In the genomic region with DNA sequence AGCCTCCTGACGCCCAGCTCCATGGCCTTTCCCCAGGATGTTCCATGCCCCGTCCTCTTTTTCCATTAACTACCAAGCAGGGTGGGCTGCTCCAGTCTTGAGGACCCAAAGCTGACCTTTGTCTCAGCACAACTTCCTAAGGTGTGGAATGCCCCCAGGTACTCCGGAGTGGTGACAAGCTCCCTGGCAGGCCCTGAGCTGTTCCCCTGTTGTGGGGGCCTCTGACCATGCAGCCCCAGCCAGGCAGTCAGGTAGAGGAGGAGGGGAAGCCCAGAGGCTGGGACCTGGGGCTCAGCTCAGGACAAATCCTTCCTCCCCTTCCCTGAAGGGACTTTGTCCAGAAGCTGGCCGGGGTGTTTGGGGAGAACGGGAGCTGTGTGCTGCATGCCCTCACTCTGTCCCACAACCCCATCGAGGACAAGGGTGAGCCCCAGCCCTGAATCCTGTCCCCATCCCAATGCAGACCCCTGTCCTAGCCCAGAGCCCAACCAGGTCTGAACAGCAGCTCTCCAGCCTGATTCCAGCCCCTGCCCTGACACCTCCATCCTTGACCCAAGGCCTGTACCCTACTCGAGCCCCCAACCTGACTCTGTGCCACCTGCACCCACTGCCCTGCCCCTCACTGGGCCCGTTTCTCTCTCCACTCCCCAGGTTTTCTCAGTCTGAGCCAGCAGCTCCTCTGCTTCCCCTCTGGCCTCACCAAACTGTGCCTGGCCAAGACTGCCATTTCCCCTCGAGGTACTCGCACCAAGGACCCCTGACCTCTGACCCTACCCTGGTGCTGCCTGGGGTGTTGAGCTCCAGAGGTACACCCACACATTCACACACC, we compare ENCODE assay signal across 2 cellular contexts.
TF ChIP-seq lines count a peak whose summit lies in the region.

No MANE protein-coding gene starts in this region.

TF ChIP-seq in SK-N-SH, 30 proteins besides CTCF, POLR2A, EP300 and RAD21:
- TF ChIP-seq TCF12 (IDR thresholded peaks at IDR 0.05): no peak
- no peak for TF ChIP-seq MXI1 (IDR thresholded peaks at IDR 0.05; ENCODE audit: low read depth, low read length)
- no peak for TF ChIP-seq ELF1 (IDR thresholded peaks at IDR 0.05)
- TF ChIP-seq TEAD4 (IDR thresholded peaks at IDR 0.05; ENCODE audit: borderline replicate concordance, insufficient read depth): no peak
- TF ChIP-seq, protein P1, sequence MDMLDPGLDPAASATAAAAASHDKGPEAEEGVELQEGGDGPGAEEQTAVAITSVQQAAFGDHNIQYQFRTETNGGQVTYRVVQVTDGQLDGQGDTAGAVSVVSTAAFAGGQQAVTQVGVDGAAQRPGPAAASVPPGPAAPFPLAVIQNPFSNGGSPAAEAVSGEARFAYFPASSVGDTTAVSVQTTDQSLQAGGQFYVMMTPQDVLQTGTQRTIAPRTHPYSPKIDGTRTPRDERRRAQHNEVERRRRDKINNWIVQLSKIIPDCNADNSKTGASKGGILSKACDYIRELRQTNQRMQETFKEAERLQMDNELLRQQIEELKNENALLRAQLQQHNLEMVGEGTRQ (IDR thresholded peaks at IDR 0.05; ENCODE audit: borderline replicate concordance, low read depth, low read length): no peak
- no peak for TF ChIP-seq FOSL2 (IDR thresholded peaks at IDR 0.05; ENCODE audit: borderline replicate concordance, low read depth)
- TF ChIP-seq, protein P2, sequence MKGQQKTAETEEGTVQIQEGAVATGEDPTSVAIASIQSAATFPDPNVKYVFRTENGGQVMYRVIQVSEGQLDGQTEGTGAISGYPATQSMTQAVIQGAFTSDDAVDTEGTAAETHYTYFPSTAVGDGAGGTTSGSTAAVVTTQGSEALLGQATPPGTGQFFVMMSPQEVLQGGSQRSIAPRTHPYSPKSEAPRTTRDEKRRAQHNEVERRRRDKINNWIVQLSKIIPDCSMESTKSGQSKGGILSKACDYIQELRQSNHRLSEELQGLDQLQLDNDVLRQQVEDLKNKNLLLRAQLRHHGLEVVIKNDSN (IDR thresholded peaks at IDR 0.05; ENCODE audit: borderline replicate concordance, low read depth): no peak
- no peak for TF ChIP-seq FOXJ3 (CRISPR knock-in tag; IDR thresholded peaks at IDR 0.05)
- no peak for TF ChIP-seq CHD2 (IDR thresholded peaks at IDR 0.05; ENCODE audit: low read length, partially characterized antibody)
- TF ChIP-seq RFX5 (IDR thresholded peaks at IDR 0.05; ENCODE audit: low read length): no peak
- no peak for TF ChIP-seq NRF1 (IDR thresholded peaks at IDR 0.05; ENCODE audit: low read depth, low read length)
- TF ChIP-seq YY1 (IDR thresholded peaks at IDR 0.05; ENCODE audit: low read depth): no peak
- no peak for TF ChIP-seq FOXM1 (IDR thresholded peaks at IDR 0.05; ENCODE audit: low read depth)
- TF ChIP-seq JUND (IDR thresholded peaks at IDR 0.05): no peak
- TF ChIP-seq RXRA (IDR thresholded peaks at IDR 0.05; ENCODE audit: borderline replicate concordance, low read depth): no peak
- no peak for TF ChIP-seq POLR2AphosphoS5 (IDR thresholded peaks at IDR 0.05; ENCODE audit: low read depth, low read length)
- no peak for TF ChIP-seq MEF2A (IDR thresholded peaks at IDR 0.05; ENCODE audit: borderline replicate concordance, low read depth)
- TF ChIP-seq, protein P3, sequence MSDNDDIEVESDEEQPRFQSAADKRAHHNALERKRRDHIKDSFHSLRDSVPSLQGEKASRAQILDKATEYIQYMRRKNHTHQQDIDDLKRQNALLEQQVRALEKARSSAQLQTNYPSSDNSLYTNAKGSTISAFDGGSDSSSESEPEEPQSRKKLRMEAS (IDR thresholded peaks at IDR 0.05; ENCODE audit: low read depth): no peak
- TF ChIP-seq RCOR1 (IDR thresholded peaks at IDR 0.05; ENCODE audit: low read length): no peak

TF ChIP-seq in SK-N-SH treated with all-trans-retinoic acid at 6 μM for 48 hours, 23 proteins besides CTCF, POLR2A, EP300 and RAD21:
- TF ChIP-seq GLIS3 (CRISPR knock-in tag; IDR thresholded peaks at IDR 0.05) (no peak), TOX (CRISPR knock-in tag; IDR thresholded peaks at IDR 0.05; ENCODE audit: borderline replicate concordance) (no peak), ZFP3 (CRISPR knock-in tag; IDR thresholded peaks at IDR 0.05) (no peak), ZNF70 (CRISPR knock-in tag; IDR thresholded peaks at IDR 0.05) (no peak), ZC3H10 (CRISPR knock-in tag; IDR thresholded peaks at IDR 0.05) (no peak)
- TF ChIP-seq, protein P4, sequence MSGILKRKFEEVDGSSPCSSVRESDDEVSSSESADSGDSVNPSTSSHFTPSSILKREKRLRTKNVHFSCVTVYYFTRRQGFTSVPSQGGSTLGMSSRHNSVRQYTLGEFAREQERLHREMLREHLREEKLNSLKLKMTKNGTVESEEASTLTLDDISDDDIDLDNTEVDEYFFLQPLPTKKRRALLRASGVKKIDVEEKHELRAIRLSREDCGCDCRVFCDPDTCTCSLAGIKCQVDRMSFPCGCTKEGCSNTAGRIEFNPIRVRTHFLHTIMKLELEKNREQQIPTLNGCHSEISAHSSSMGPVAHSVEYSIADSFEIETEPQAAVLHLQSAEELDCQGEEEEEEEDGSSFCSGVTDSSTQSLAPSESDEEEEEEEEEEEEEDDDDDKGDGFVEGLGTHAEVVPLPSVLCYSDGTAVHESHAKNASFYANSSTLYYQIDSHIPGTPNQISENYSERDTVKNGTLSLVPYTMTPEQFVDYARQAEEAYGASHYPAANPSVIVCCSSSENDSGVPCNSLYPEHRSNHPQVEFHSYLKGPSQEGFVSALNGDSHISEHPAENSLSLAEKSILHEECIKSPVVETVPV (CRISPR knock-in tag; IDR thresholded peaks at IDR 0.05): no peak
